ENCODE assay signal across 8 cellular contexts in the genomic region with DNA sequence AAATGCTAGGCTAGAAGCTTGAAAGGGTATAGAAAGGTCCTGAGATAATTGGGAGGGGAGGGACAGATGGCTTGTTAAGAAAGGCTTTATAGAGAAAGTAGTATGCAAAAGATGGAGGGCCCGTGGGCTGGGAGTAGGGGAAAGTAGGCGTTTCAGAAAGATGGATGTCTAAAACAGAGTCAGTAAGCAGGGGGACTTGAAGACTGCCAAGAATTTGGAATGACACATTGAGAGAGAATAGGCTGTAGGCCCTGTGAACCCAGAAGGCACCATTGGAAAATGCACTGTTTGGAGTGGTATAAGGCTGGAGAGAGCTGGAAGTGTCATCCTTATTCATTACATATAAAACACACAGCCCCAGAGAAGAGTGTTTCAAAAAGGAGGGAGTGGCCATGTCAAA. TPM values are rescaled to one million over a fixed set of nuclear protein-coding genes. Genes with fewer than 3 reads are reported as not detected.
DNase-seq lines count a peak whose midpoint lies in the region; ATAC-seq and TF ChIP-seq lines count a peak whose summit lies in the region.

No MANE protein-coding gene starts in this region.

- H3K4me3 ChIP-seq in BLaER1 = peak overlapping the region; percentile 82
- H3K4me3 ChIP-seq in HFF-Myc (replicated peaks; ENCODE audit: low read depth, low read length) = peak overlapping the region; percentile 93
- H3K4me3 ChIP-seq in skeletal muscle tissue (ENCODE audit: low read length in 3 of 3) = peak overlapping the region; percentile 91 to 97 (median 92)

- peak overlapping the region; percentile 99 for H3K27ac Mint-ChIP-seq in glutamatergic neuron (ENCODE audit: unreplicated experiment)

- H3K27ac ChIP-seq in BLaER1 (peak overlapping the region; percentile 100), skeletal muscle tissue (ENCODE audit: low read depth, low read length) (peak overlapping the region; percentile 98)

- H3K9me3 ChIP-seq in BLaER1 = no peaks in the 10 kb centered on the region
- no peaks in the 10 kb centered on the region for H3K9me3 ChIP-seq in skeletal muscle tissue (ENCODE audit: control insufficient read depth in 3 of 3, low read length in 3 of 3)

- peaks cover 4% of the 10 kb centered on the region for H3K36me3 Mint-ChIP-seq in glutamatergic neuron (ENCODE audit: unreplicated experiment)

- peak overlapping the region; percentile 93 for H3K4me2 ChIP-seq in BLaER1

- peaks cover 8% of the 10 kb centered on the region for H3K9me3 Mint-ChIP-seq in glutamatergic neuron (ENCODE audit: unreplicated experiment)

- peaks cover 17% of the 10 kb centered on the region for H3K4me1 Mint-ChIP-seq in glutamatergic neuron (ENCODE audit: low read depth, unreplicated experiment)

- H3K4me1 ChIP-seq in BLaER1 (peaks cover 39% of the 10 kb centered on the region), skeletal muscle tissue (ENCODE audit: control insufficient read depth in 3 of 3, insufficient read depth in 3 of 3, low read length in 3 of 3) (peaks cover 11 to 22% (median 16%) of the 10 kb centered on the region in 3 donors)

- peaks cover 8% of the 10 kb centered on the region for H3K27me3 Mint-ChIP-seq in glutamatergic neuron (ENCODE audit: unreplicated experiment)

- H3K9ac ChIP-seq in BLaER1 (peak overlapping the region; percentile 100), skeletal muscle tissue (ENCODE audit: low read depth in 1 of 3, low read length in 3 of 3) (peak overlapping the region; percentile 95 to 99 (median 95))

- TF ChIP-seq CTCF in HFF-Myc (IDR thresholded peaks at IDR 0.05; ENCODE audit: low read depth, low read length, missing control alignments) (no peak), glutamatergic neuron (IDR thresholded peaks at IDR 0.05; ENCODE audit: partially characterized antibody, unreplicated experiment) (no peak)

- no peak for DNase-seq in HFF-Myc (ENCODE audit: extremely low read depth, low read depth)
- peak; percentile 29 to 30 for DNase-seq in activated T-cell treated with anti-CD3 and anti-CD28 coated beads, Interleukin-2, amount 50 U/mL, for 48 hours
- no peak for DNase-seq in glutamatergic neuron
- DNase-seq in activated gamma-delta T cell treated with Interleukin-2 at 50 U/mL for 16 hours = no peak
- no peak for DNase-seq in left colon

- H3K27me3 ChIP-seq in BLaER1 (no peaks in the 10 kb centered on the region), skeletal muscle tissue (ENCODE audit: control insufficient read depth in 3 of 3, insufficient read depth in 3 of 3, low read length in 3 of 3) (no peaks in the 10 kb centered on the region)

- ATAC-seq in GM21717 (IDR thresholded peaks at IDR 0.05; ENCODE audit: unreplicated experiment) = no peak
- no peak for ATAC-seq in left colon

- peaks cover 45% of the 10 kb centered on the region for H3K36me3 ChIP-seq in BLaER1
- H3K36me3 ChIP-seq in skeletal muscle tissue (ENCODE audit: control insufficient read depth in 3 of 3, insufficient read depth in 3 of 3, low read length in 3 of 3) = peaks cover 8 to 20% (median 17%) of the 10 kb centered on the region in 3 donors

- peaks cover 61% of the 10 kb centered on the region for H4K20me1 ChIP-seq in BLaER1

- intact Hi-C loops in left colon (cut with DNase I, micrococcal nuclease) = no loop called here

- peak overlapping the region; percentile 98 for H3K4me3 Mint-ChIP-seq in glutamatergic neuron (ENCODE audit: unreplicated experiment)

RNA-seq across cellular contexts. Expression of a gene that starts 0.9 kb away (rescaled TPM):
- 48.7 TPM for total RNA-seq in glutamatergic neuron (ENCODE audit: unreplicated experiment)
- 64.2 TPM for total RNA-seq in skeletal muscle tissue
- 10 to 100 TPM; 56.7 to 69.9 TPM for total RNA-seq in left colon

RNA-seq across cellular contexts. Expression of a gene that starts 1.2 kb away (rescaled TPM):
- total RNA-seq in glutamatergic neuron (ENCODE audit: unreplicated experiment) (19.2 TPM), skeletal muscle tissue (8.4 TPM), left colon (1 to 10 TPM; 4.9 to 5.3 TPM)

RNA-seq across cellular contexts. Expression of a gene that starts 45.8 kb away (rescaled TPM):
- total RNA-seq in glutamatergic neuron (ENCODE audit: unreplicated experiment) (29.9 TPM), skeletal muscle tissue (15.1 TPM), left colon (10 to 100 TPM in 1 of 2 donors, 1 to 10 TPM in 1; 5.0 to 13.3 TPM)

Comparison
In these comparisons a context has a peak if more than half of its experiments do, and no peak if none do; other contexts are left out.
1. DNase-seq: peak in activated T-cell treated with anti-CD3 and anti-CD28 coated beads, Interleukin-2, amount 50 U/mL, for 48 hours (2 of 2); none in HFF-Myc (single experiment), glutamatergic neuron (single experiment), activated gamma-delta T cell treated with Interleukin-2 at 50 U/mL for 16 hours (single experiment) and left colon (0 of 2).
2. Peak in every context shown above with its lines, with median percentiles within 50 percentile points of each other: H3K4me3 ChIP-seq.